Comparison of ENCODE assay signal across 1 cellular context in the genomic region with DNA sequence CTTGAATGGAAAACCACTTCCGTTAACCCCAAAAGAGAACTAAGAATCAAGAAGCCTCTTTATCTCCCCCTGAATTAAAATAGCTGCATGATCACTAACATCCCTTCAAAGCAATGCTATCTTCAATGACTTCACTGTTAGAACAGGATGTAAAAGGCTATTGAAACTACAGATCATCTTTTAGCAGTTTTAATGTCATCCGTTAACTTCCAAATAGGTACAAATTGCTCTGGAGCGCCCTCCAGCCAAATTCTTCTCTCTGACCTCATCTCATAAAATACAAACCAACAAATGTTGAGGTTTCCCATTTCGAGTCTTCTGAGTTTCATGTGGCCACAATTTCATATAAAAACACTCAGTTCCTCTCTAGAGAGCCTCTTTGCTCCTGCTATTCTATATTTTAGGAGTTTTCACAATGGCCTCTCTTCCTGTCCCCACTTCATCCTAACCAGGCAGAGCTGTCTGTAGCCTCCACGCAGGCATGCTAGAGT.
A peak's percentile ranks its signal among the peaks of the same experiment; 100 is the strongest.
TF ChIP-seq lines count a peak whose summit lies in the region.

No MANE protein-coding gene starts in this region.

TF ChIP-seq in GM12878, 131 proteins besides CTCF, POLR2A, EP300 and RAD21 (continued from another document and continues in another):
- TF ChIP-seq SMAD5 (IDR thresholded peaks at IDR 0.05; ENCODE audit: low read depth) (no peak), RELA (IDR thresholded peaks at IDR 0.05; ENCODE audit: borderline replicate concordance, partially characterized antibody) (no peak), LARP7 (IDR thresholded peaks at IDR 0.05) (no peak), JUND (IDR thresholded peaks at IDR 0.05; ENCODE audit: low read depth, low read length) (no peak), HDAC6 (IDR thresholded peaks at IDR 0.05; ENCODE audit: unreplicated experiment) (no peak), SREBF2 (IDR thresholded peaks at IDR 0.05; ENCODE audit: low read length) (no peak), SREBF1 (IDR thresholded peaks at IDR 0.05; ENCODE audit: low read length) (no peak), NBN (IDR thresholded peaks at IDR 0.05) (no peak), CBX5 (IDR thresholded peaks at IDR 0.05; ENCODE audit: low read depth) (0 out of 2 replicates have a peak, but pooled peaks have one; percentile 47), ZNF687 (IDR thresholded peaks at IDR 0.05) (0 out of 2 replicates have a peak, but pooled peaks have one; percentile 61), ATF3 (IDR thresholded peaks at IDR 0.05; ENCODE audit: borderline replicate concordance, extremely low read depth, low read depth, low read length) (no peak), NFYA (IDR thresholded peaks at IDR 0.05; ENCODE audit: borderline replicate concordance, low read depth, low read length) (no peak), BCL3 (IDR thresholded peaks at IDR 0.05; ENCODE audit: borderline replicate concordance, insufficient read depth, low read depth, low read length, poor library complexity, severe bottlenecking) (no peak), DPF2 (IDR thresholded peaks at IDR 0.05) (0 out of 2 replicates have a peak, but pooled peaks have one; percentile 37), ZSCAN29 (IDR thresholded peaks at IDR 0.05) (no peak), ELK1 (IDR thresholded peaks at IDR 0.05; ENCODE audit: low read depth, low read length) (no peak; the same call in 1 of the 2 replicates), HCFC1 (IDR thresholded peaks at IDR 0.05; ENCODE audit: low read length) (no peak), ZZZ3 (IDR thresholded peaks at IDR 0.05; ENCODE audit: control insufficient read depth, insufficient read length, low read depth) (no peak), MYB (IDR thresholded peaks at IDR 0.05; ENCODE audit: borderline replicate concordance, low read depth, low read length) (no peak), RAD51 (IDR thresholded peaks at IDR 0.05) (no peak), PRDM15 (CRISPR knock-in tag; IDR thresholded peaks at IDR 0.05) (no peak), MTA2 (IDR thresholded peaks at IDR 0.05; ENCODE audit: low read depth) (peak; percentile 70), E4F1 (IDR thresholded peaks at IDR 0.05; ENCODE audit: borderline replicate concordance, partially characterized antibody) (no peak), TAF1 (IDR thresholded peaks at IDR 0.05; ENCODE audit: borderline replicate concordance, low read depth, low read length) (no peak), BACH1 (IDR thresholded peaks at IDR 0.05; ENCODE audit: borderline replicate concordance) (no peak; the same call in 1 of the 2 replicates), TBL1XR1 (IDR thresholded peaks at IDR 0.05; ENCODE audit: low read depth, low read length) (no peak), GATAD2B (conservative IDR thresholded peaks at IDR 0.05; ENCODE audit: low read depth) (no peak), MAX (IDR thresholded peaks at IDR 0.05; ENCODE audit: low read depth, low read length) (no peak), KDM1A (IDR thresholded peaks at IDR 0.05; ENCODE audit: borderline replicate concordance) (no peak), BHLHE40 (IDR thresholded peaks at IDR 0.05; ENCODE audit: borderline replicate concordance in 1 of 2, low read depth in 2 of 2, low read length in 1 of 2) (no peak), FOS (IDR thresholded peaks at IDR 0.05; ENCODE audit: borderline replicate concordance, extremely low read depth, insufficient read length) (no peak), SMAD1 (IDR thresholded peaks at IDR 0.05; ENCODE audit: low read depth, partially characterized antibody) (no peak), EED (IDR thresholded peaks at IDR 0.05; ENCODE audit: low read depth) (peak; percentile 63), SP1 (IDR thresholded peaks at IDR 0.05; ENCODE audit: low read depth, low read length) (peak; percentile 8), NR2F1 (conservative IDR thresholded peaks at IDR 0.05) (peak; percentile 57; the same call in 1 of the 2 replicates), YY1 (IDR thresholded peaks at IDR 0.05; ENCODE audit: low read depth, low read length) (0 out of 2 replicates have a peak, but pooled peaks have one; percentile 53)
- TF ChIP-seq, protein P1, sequence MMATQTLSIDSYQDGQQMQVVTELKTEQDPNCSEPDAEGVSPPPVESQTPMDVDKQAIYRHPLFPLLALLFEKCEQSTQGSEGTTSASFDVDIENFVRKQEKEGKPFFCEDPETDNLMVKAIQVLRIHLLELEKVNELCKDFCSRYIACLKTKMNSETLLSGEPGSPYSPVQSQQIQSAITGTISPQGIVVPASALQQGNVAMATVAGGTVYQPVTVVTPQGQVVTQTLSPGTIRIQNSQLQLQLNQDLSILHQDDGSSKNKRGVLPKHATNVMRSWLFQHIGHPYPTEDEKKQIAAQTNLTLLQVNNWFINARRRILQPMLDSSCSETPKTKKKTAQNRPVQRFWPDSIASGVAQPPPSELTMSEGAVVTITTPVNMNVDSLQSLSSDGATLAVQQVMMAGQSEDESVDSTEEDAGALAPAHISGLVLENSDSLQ (IDR thresholded peaks at IDR 0.05) = no peak
- TF ChIP-seq, protein P2, sequence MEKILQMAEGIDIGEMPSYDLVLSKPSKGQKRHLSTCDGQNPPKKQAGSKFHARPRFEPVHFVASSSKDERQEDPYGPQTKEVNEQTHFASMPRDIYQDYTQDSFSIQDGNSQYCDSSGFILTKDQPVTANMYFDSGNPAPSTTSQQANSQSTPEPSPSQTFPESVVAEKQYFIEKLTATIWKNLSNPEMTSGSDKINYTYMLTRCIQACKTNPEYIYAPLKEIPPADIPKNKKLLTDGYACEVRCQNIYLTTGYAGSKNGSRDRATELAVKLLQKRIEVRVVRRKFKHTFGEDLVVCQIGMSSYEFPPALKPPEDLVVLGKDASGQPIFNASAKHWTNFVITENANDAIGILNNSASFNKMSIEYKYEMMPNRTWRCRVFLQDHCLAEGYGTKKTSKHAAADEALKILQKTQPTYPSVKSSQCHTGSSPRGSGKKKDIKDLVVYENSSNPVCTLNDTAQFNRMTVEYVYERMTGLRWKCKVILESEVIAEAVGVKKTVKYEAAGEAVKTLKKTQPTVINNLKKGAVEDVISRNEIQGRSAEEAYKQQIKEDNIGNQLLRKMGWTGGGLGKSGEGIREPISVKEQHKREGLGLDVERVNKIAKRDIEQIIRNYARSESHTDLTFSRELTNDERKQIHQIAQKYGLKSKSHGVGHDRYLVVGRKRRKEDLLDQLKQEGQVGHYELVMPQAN (conservative IDR thresholded peaks at IDR 0.05) = no peak
